In the genomic region with DNA sequence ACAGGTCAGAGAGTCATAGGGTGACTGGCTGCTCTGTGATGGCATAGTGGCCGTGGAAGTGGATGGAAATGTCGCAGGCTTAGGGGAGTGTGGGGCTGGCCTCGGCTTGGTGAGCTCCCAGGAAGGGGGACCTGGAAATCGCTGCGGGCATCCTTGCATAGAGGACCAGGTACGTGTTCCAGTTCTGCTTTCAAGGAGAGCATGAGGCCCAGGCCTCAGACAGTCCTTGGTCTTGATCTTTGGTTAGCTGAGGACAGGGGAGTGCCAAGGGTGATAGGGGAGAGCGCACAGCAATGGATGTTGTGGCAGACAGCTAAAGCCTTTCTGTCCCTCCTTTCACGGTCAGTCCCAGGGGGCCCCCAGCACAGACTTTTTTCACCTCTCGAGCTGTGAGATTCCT, we compare ENCODE assay signal across 23 cellular contexts.
"Had no signal": no experiment of that assay in that cellular context is flagged by ENCODE, and none has a peak within 500 bp of the region (broad histone marks: within the 10 kb centered on the region; RNA-seq: fewer than 3 reads in every experiment).

No MANE protein-coding gene starts in this region.

- H3K27ac ChIP-seq: body of pancreas, epithelial cell of prostate, gastroesophageal sphincter, heart left ventricle, prostate gland, stomach, testis, vagina had no signal

- DNase-seq: activated CD4-positive, alpha-beta memory T cell treated with anti-CD3 and anti-CD28 coated beads, Interleukin-2, amount 10 ng/mL, durations not matched to agents 7 days and 5 days; activated CD4-positive, alpha-beta T cell treated with anti-CD3 and anti-CD28 coated beads for 48 hours; activated gamma-delta T cell; activated naive CD4-positive, alpha-beta T cell treated with anti-CD3 and anti-CD28 coated beads, Interleukin-2, amount 50 U/mL, for 16 hours; activated naive CD8-positive, alpha-beta T cell treated with anti-CD3 and anti-CD28 coated beads, Interleukin-2, amount 50 U/mL, for 24 hours; activated T-cell treated with anti-CD3 and anti-CD28 coated beads for 4 hours; anterior cingulate cortex; caudate nucleus; effector memory CD8-positive, alpha-beta T cell; naive thymus-derived CD4-positive, alpha-beta T cell; occipital lobe; stimulated activated CD4-positive, alpha-beta T cell treated with anti-CD3 and anti-CD28 coated beads, Interleukin-15, amount 100 ng/mL, for 24 hours; stomach; T-helper 2 cell; testis had no signal

- H3K9me3 ChIP-seq: testis had no signal

- ATAC-seq: activated naive CD8-positive, alpha-beta T cell treated with anti-CD3 and anti-CD28 coated beads, Interleukin-2, amount 50 U/mL, for 24 hours; body of pancreas; effector memory CD8-positive, alpha-beta T cell; gastroesophageal sphincter; heart left ventricle; naive thymus-derived CD4-positive, alpha-beta T cell; stimulated activated memory B cell treated with anti-CD40 and anti-IgM and Interleukin-4, amounts not matched to agents 10 μg/mL and 1 μg/mL and 100 μg/mL, for 72 hours had no signal

- H3K4me1 ChIP-seq: body of pancreas, gastroesophageal sphincter, heart left ventricle, prostate gland, stomach, testis, vagina had no signal

- H3K27me3 ChIP-seq: body of pancreas, gastroesophageal sphincter, heart left ventricle, stomach, testis, vagina had no signal

- H3K4me3 ChIP-seq: body of pancreas, gastroesophageal sphincter, heart left ventricle, lung, prostate gland, stomach, testis, vagina had no signal
